22 cellular contexts compared by ENCODE assay signal in the genomic region with DNA sequence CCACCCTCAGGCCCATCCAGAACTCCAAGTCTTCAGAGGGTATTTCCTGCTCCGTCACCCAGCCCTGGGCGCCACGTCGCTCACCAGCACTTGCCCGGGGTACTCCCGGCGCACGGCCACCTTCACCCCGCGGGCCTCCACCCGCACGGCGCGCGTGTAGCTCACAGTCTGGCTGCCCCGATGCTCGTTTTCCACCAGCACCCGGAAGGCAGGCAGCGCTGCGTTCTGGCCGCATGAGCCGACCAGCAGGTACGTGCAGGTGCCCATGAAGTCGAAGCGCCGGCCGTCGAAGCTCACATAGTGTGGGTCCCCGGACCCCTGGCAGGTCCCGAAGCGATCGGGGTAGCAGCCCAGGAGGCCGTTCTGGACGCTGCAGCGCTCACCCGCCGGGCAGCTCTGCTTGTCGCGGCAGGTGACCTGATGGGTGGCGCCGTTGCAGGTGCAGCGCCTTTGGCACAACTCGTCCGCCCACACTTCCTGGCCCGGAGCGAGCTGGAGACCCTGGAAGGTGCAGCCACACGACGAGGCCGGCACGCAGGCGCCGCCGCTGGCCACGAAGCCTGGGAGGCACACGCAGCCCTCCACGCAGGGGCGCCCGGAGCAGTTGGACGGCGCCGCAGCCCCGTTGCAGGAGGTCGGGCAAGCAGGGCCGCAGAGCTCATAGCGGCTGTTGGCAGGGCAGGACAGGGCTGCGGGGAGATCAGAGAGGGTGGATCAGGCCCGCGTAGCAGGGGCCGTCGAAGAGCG. TPM values are rescaled to one million over a fixed set of nuclear protein-coding genes. Genes with fewer than 3 reads are reported as not detected.
DNase-seq lines count a peak whose midpoint lies in the region; ATAC-seq and TF ChIP-seq lines count a peak whose summit lies in the region.
"Had no signal": no experiment of that assay in that cellular context is flagged by ENCODE, and none has a peak within 500 bp of the region (broad histone marks: within the 10 kb centered on the region; RNA-seq: fewer than 3 reads in every experiment).

No MANE protein-coding gene starts in this region.

- H3K36me3 ChIP-seq in upper lobe of right lung, result no peaks in the 10 kb centered on the region
- H3K36me3 ChIP-seq: BE2C, neural progenitor cell had no signal

- no peaks in the 10 kb centered on the region for H3K4me1 ChIP-seq in upper lobe of right lung
- H3K4me1 ChIP-seq: BE2C, neural progenitor cell had no signal

- peak; percentile 49 for DNase-seq in activated CD8-positive, alpha-beta memory T cell treated with anti-CD3 and anti-CD28 coated beads for 24 hours
- no peak for DNase-seq in activated CD8-positive, alpha-beta memory T cell treated with anti-CD3 and anti-CD28 coated beads, Interleukin-2, amount 50 U/mL, for 4 hours
- DNase-seq in ecto neural progenitor cell (ENCODE audit: low spot score) (peak; percentile 32), mesenteric fat pad (ENCODE audit: low spot score) (peak; percentile 88), upper lobe of right lung (peak; percentile 63), ACHN (no peak), NCI-H1105 (lab: John Stamatoyannopoulos, UW) (no peak), activated gamma-delta T cell (lab: John Stamatoyannopoulos, UW) (no peak)
- DNase-seq: activated CD4-positive, alpha-beta T cell treated with anti-CD3 and anti-CD28 coated beads for 36 hours; activated T-cell treated with anti-CD3 and anti-CD28 coated beads, Interleukin-2, amount 50 U/mL, for 24 hours; BE2C; body of pancreas; CD8-positive, alpha-beta memory T cell; DMS 273 treated with DMSO at 0.1 percent for 48 hours; effector CD4-positive, alpha-beta T cell; NCI-H2107; NK-92 treated with Interleukin-12 subunit alpha and Interleukin-12 subunit beta, amount 100 ng/mL, for 24 hours; PC-9; Right ventricle myocardium superior had no signal

- H3K4me3 ChIP-seq in upper lobe of right lung, result no peak overlapping the region
- H3K4me3 ChIP-seq: body of pancreas, neural progenitor cell, PC-9 had no signal

- no peaks in the 10 kb centered on the region for H3K9me3 ChIP-seq in upper lobe of right lung
- H3K9me3 ChIP-seq: BE2C, body of pancreas had no signal

- intact Hi-C loops in upper lobe of right lung (cut with DNase I), result no loop called here

- in situ Hi-C loops in ACHN (cut with HindIII; ENCODE audit: low pct_ligation_motif_present, low pct_unique_long_range_greater_than_20kb, low sequenced_read_pairs), result no loop called here

- H3K27ac ChIP-seq in upper lobe of right lung, result no peak overlapping the region
- H3K27ac ChIP-seq: body of pancreas, epithelial cell of prostate, neural progenitor cell, PC-9 had no signal

- ATAC-seq in upper lobe of right lung, result peak; percentile 20
- ATAC-seq: activated CD4-positive, alpha-beta T cell treated with anti-CD3 and anti-CD28 coated beads for 36 hours; body of pancreas; HCT116 had no signal

- TF ChIP-seq CTCF in upper lobe of right lung (IDR thresholded peaks at IDR 0.05), result no peak

- H3K27me3 ChIP-seq in upper lobe of right lung, result peaks cover 17% of the 10 kb centered on the region
- H3K27me3 ChIP-seq: body of pancreas, neural progenitor cell had no signal

RNA-seq across cellular contexts. Expression of gene FCGBP, which starts 19.2 kb away (rescaled TPM):
- total RNA-seq in mesenteric fat pad, result 108 TPM
- 10.3 TPM for total RNA-seq in upper lobe of right lung

RNA-seq across cellular contexts. Expression of gene PSMC4, which starts 55.7 kb away (rescaled TPM):
- total RNA-seq in mesenteric fat pad (85.5 TPM), upper lobe of right lung (60.5 TPM)

Comparison
In these comparisons a context has a peak if more than half of its experiments do, and no peak if none do; other contexts are left out.
1. DNase-seq: peak in activated CD8-positive, alpha-beta memory T cell treated with anti-CD3 and anti-CD28 coated beads for 24 hours (single experiment), ecto neural progenitor cell (single experiment), mesenteric fat pad (single experiment) and upper lobe of right lung (single experiment); none in activated CD8-positive, alpha-beta memory T cell treated with anti-CD3 and anti-CD28 coated beads, Interleukin-2, amount 50 U/mL, for 4 hours (single experiment), ACHN (single experiment), NCI-H1105 (single experiment) and activated gamma-delta T cell (single experiment).